In the genomic region with DNA sequence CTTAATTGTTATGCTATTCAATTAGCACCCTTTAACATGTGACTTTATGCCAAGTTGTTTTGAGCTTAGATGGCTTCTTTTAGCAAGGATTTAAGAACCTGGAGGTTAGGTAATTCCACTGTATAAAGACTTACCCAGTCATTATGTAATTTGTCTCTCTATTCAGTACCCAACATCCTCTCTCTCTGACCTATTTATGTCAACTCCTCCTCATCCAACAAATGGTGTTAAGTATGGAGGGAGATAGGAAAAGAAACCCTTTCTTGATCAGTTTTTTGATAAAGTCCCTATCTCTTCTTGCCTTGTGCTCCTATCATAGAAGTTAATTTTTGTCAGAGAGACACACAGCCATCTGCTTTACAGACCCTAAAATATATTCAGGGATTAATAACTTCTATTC, we compare ENCODE assay signal across 37 cellular contexts.
"Had no signal": no experiment of that assay in that cellular context is flagged by ENCODE, and none has a peak within 500 bp of the region (broad histone marks: within the 10 kb centered on the region; RNA-seq: fewer than 3 reads in every experiment).

No MANE protein-coding gene starts in this region.

- H3K27ac Mint-ChIP-seq: activated B cell treated with CpG ODN at 0.5 μM for 24 hours; activated CD4-positive, alpha-beta memory T cell treated with anti-CD3 and anti-CD28 coated beads for 36 hours; activated CD8-positive, alpha-beta memory T cell treated with anti-CD3 and anti-CD28 coated beads, Interleukin-2, amount 10 ng/mL, durations not matched to agents 7 days and 5 days; activated CD8-positive, alpha-beta T cell treated with anti-CD3 and anti-CD28 coated beads, Interleukin-2, amount 10 ng/mL, durations not matched to agents 7 days and 5 days; activated naive CD4-positive, alpha-beta T cell treated with anti-CD3 and anti-CD28 coated beads for 36 hours; activated naive CD4-positive, alpha-beta T cell treated with anti-CD3 and anti-CD28 coated beads, Interleukin-2, amount 50 U/mL, for 24 hours; activated naive CD8-positive, alpha-beta T cell treated with anti-CD3 and anti-CD28 coated beads for 36 hours; activated naive CD8-positive, alpha-beta T cell treated with anti-CD3 and anti-CD28 coated beads, Interleukin-2, amount 50 U/mL, for 24 hours; activated T-helper 1 cell treated with anti-CD3 and anti-CD28 coated beads, Interleukin-12 subunit alpha, Interleukin-12 subunit beta, Interleukin-2, Interleukin-4 antibody, amounts not matched to agents 30 ng/mL and 10 ng/mL and 1 ng/mL, durations not matched to agents 14 hours and 24 hours and 36 hours; activated T-helper 2 cell treated with anti-CD3 and anti-CD28 coated beads, Interferon-gamma antibody, Interleukin-2, Interleukin-4, amounts not matched to agents 10 μg/mL and 5 μg/mL and 100 μg/mL, durations not matched to agents 14 hours and 24 hours and 36 hours; effector memory CD8-positive, alpha-beta T cell; T-cell; T-helper 1 cell treated with Interleukin-12 subunit alpha and Interleukin-12 subunit beta and Interleukin-4 antibody, amounts not matched to agents 30 μg/mL and 1 μg/mL, for 36 hours had no signal

- H3K4me3 ChIP-seq: adrenal gland, body of pancreas, esophagus muscularis mucosa, gastrocnemius medialis, heart left ventricle had no signal

- H3K27ac ChIP-seq: adrenal gland, body of pancreas, esophagus muscularis mucosa, foreskin keratinocyte, gastrocnemius medialis, heart left ventricle, WERI-Rb-1 had no signal

- DNase-seq: activated B cell treated with CpG ODN at 0.5 μM for 24 hours; activated CD4-positive, alpha-beta memory T cell treated with anti-CD3 and anti-CD28 coated beads for 36 hours; activated CD4-positive, alpha-beta T cell treated with anti-CD3 and anti-CD28 coated beads for 48 hours; activated CD8-positive, alpha-beta memory T cell treated with anti-CD3 and anti-CD28 coated beads, Interleukin-2, amount 10 ng/mL, durations not matched to agents 7 days and 5 days; activated CD8-positive, alpha-beta memory T cell treated with anti-CD3 and anti-CD28 coated beads, Interleukin-2, amount 50 U/mL, for 4 hours; activated CD8-positive, alpha-beta T cell treated with anti-CD3 and anti-CD28 coated beads, Interleukin-2, amount 10 ng/mL, durations not matched to agents 7 days and 5 days; activated effector memory CD4-positive, alpha-beta T cell treated with anti-CD3 and anti-CD28 coated beads, Interleukin-2, amount 50 U/mL, for 16 hours; activated naive CD4-positive, alpha-beta T cell treated with anti-CD3 and anti-CD28 coated beads for 36 hours; activated naive CD8-positive, alpha-beta T cell treated with anti-CD3 and anti-CD28 coated beads for 36 hours; activated naive CD8-positive, alpha-beta T cell treated with anti-CD3 and anti-CD28 coated beads, Interleukin-2, amount 50 U/mL, for 24 hours; activated T-cell treated with anti-CD3 and anti-CD28 coated beads, Interleukin-2, amount 50 U/mL, for 1 hour; activated T-cell treated with anti-CD3 and anti-CD28 coated beads, Interleukin-2, amount 50 U/mL, for 48 hours; adrenal gland; amygdala; aorta; body of pancreas; cortex of kidney; dermis blood vessel endothelial cell; effector CD4-positive, alpha-beta T cell; effector memory CD8-positive, alpha-beta T cell; erythroblast; foreskin keratinocyte; gastrocnemius medialis; glutamatergic neuron; heart left ventricle; T-cell; T-helper 9 cell; WERI-Rb-1 had no signal

- H3K9me3 Mint-ChIP-seq: activated CD4-positive, alpha-beta memory T cell treated with anti-CD3 and anti-CD28 coated beads for 36 hours; activated naive CD4-positive, alpha-beta T cell treated with anti-CD3 and anti-CD28 coated beads for 36 hours; activated naive CD4-positive, alpha-beta T cell treated with anti-CD3 and anti-CD28 coated beads, Interleukin-2, amount 50 U/mL, for 24 hours; activated naive CD8-positive, alpha-beta T cell treated with anti-CD3 and anti-CD28 coated beads, Interleukin-2, amount 50 U/mL, for 24 hours; activated T-helper 1 cell treated with anti-CD3 and anti-CD28 coated beads, Interleukin-12 subunit alpha, Interleukin-12 subunit beta, Interleukin-2, Interleukin-4 antibody, amounts not matched to agents 30 ng/mL and 10 ng/mL and 1 ng/mL, durations not matched to agents 14 hours and 24 hours and 36 hours; activated T-helper 2 cell treated with anti-CD3 and anti-CD28 coated beads, Interferon-gamma antibody, Interleukin-2, Interleukin-4, amounts not matched to agents 10 μg/mL and 5 μg/mL and 100 μg/mL, durations not matched to agents 14 hours and 24 hours and 36 hours; central memory CD8-positive, alpha-beta T cell; effector memory CD8-positive, alpha-beta T cell; T-cell; T-helper 1 cell treated with Interleukin-12 subunit alpha and Interleukin-12 subunit beta and Interleukin-4 antibody, amounts not matched to agents 30 μg/mL and 1 μg/mL, for 36 hours had no signal

- H3K4me1 Mint-ChIP-seq: activated B cell treated with CpG ODN at 0.5 μM for 24 hours; activated naive CD4-positive, alpha-beta T cell treated with anti-CD3 and anti-CD28 coated beads, Interleukin-2, amount 50 U/mL, for 24 hours; central memory CD8-positive, alpha-beta T cell had no signal

- ATAC-seq: activated CD4-positive, CD25-positive, alpha-beta regulatory T cell treated with anti-CD3 and anti-CD28 coated beads, Interleukin-2, amount 50 U/mL, for 24 hours; activated CD8-positive, alpha-beta memory T cell treated with anti-CD3 and anti-CD28 coated beads, Interleukin-2, amount 10 ng/mL, durations not matched to agents 7 days and 5 days; activated CD8-positive, alpha-beta T cell treated with anti-CD3 and anti-CD28 coated beads, Interleukin-2, amount 10 ng/mL, durations not matched to agents 7 days and 5 days; activated naive CD8-positive, alpha-beta T cell treated with anti-CD3 and anti-CD28 coated beads, Interleukin-2, amount 50 U/mL, for 24 hours; body of pancreas; effector memory CD8-positive, alpha-beta T cell; foreskin keratinocyte; gastrocnemius medialis; heart left ventricle; T-cell had no signal

- H3K27me3 ChIP-seq: adrenal gland, body of pancreas, esophagus muscularis mucosa, foreskin keratinocyte, gastrocnemius medialis, heart left ventricle had no signal

- H3K4me3 Mint-ChIP-seq: activated B cell treated with CpG ODN at 0.5 μM for 24 hours; activated CD4-positive, alpha-beta memory T cell treated with anti-CD3 and anti-CD28 coated beads for 36 hours; activated CD8-positive, alpha-beta memory T cell treated with anti-CD3 and anti-CD28 coated beads, Interleukin-2, amount 10 ng/mL, durations not matched to agents 7 days and 5 days; activated CD8-positive, alpha-beta T cell treated with anti-CD3 and anti-CD28 coated beads, Interleukin-2, amount 10 ng/mL, durations not matched to agents 7 days and 5 days; activated naive CD4-positive, alpha-beta T cell treated with anti-CD3 and anti-CD28 coated beads for 36 hours; activated naive CD4-positive, alpha-beta T cell treated with anti-CD3 and anti-CD28 coated beads, Interleukin-2, amount 50 U/mL, for 24 hours; activated naive CD8-positive, alpha-beta T cell treated with anti-CD3 and anti-CD28 coated beads for 36 hours; activated naive CD8-positive, alpha-beta T cell treated with anti-CD3 and anti-CD28 coated beads, Interleukin-2, amount 50 U/mL, for 24 hours; activated T-helper 1 cell treated with anti-CD3 and anti-CD28 coated beads, Interleukin-12 subunit alpha, Interleukin-12 subunit beta, Interleukin-2, Interleukin-4 antibody, amounts not matched to agents 30 ng/mL and 10 ng/mL and 1 ng/mL, durations not matched to agents 14 hours and 24 hours and 36 hours; central memory CD8-positive, alpha-beta T cell; effector memory CD8-positive, alpha-beta T cell; T-cell; T-helper 1 cell treated with Interleukin-12 subunit alpha and Interleukin-12 subunit beta and Interleukin-4 antibody, amounts not matched to agents 30 μg/mL and 1 μg/mL, for 36 hours had no signal

- H3K36me3 Mint-ChIP-seq: activated CD4-positive, alpha-beta memory T cell treated with anti-CD3 and anti-CD28 coated beads for 36 hours; T-cell had no signal

- H3K4me1 ChIP-seq: adrenal gland, body of pancreas, esophagus muscularis mucosa, foreskin keratinocyte, gastrocnemius medialis had no signal

- FAIRE-seq: bronchial epithelial cell, colon had no signal

- H3K36me3 ChIP-seq: adrenal gland, esophagus muscularis mucosa, gastrocnemius medialis, heart left ventricle, WERI-Rb-1 had no signal

- H3K9me3 ChIP-seq: adrenal gland, body of pancreas, esophagus muscularis mucosa, gastrocnemius medialis, heart left ventricle had no signal

- H3K27me3 Mint-ChIP-seq: activated B cell treated with CpG ODN at 0.5 μM for 24 hours; activated CD4-positive, alpha-beta memory T cell treated with anti-CD3 and anti-CD28 coated beads for 36 hours; activated CD8-positive, alpha-beta memory T cell treated with anti-CD3 and anti-CD28 coated beads, Interleukin-2, amount 10 ng/mL, durations not matched to agents 7 days and 5 days; activated naive CD4-positive, alpha-beta T cell treated with anti-CD3 and anti-CD28 coated beads, Interleukin-2, amount 50 U/mL, for 24 hours; activated naive CD8-positive, alpha-beta T cell treated with anti-CD3 and anti-CD28 coated beads for 36 hours; activated naive CD8-positive, alpha-beta T cell treated with anti-CD3 and anti-CD28 coated beads, Interleukin-2, amount 50 U/mL, for 24 hours; central memory CD8-positive, alpha-beta T cell; effector memory CD8-positive, alpha-beta T cell; T-cell had no signal
